Comparison of ENCODE assay signal across 34 cellular contexts in genomic region chr16:55515110-55515509, GRCh38. TPM values are rescaled to one million over a fixed set of nuclear protein-coding genes. Genes with fewer than 3 reads are reported as not detected.
DNase-seq lines count a peak whose midpoint lies in the region; ATAC-seq and TF ChIP-seq lines count a peak whose summit lies in the region.
"Had no signal": no experiment of that assay in that cellular context is flagged by ENCODE, and none has a peak within 500 bp of the region (broad histone marks: within the 10 kb centered on the region; RNA-seq: fewer than 3 reads in every experiment).

No MANE protein-coding gene starts in this region.

- peaks cover 4% of the 10 kb centered on the region for H3K9me3 ChIP-seq in mammary epithelial cell (replicated peaks; ENCODE audit: insufficient read depth, low read length)
- peaks cover 7 to 19% of the 10 kb centered on the region in 2 donors for H3K9me3 ChIP-seq in breast epithelium

- TF ChIP-seq POLR2A in breast epithelium (IDR thresholded peaks at IDR 0.05): no peak

- intact Hi-C loops in mammary epithelial cell (cut with micrococcal nuclease) (no loop called here), breast epithelium (cut with DNase I; ENCODE audit: low total_unique reads) (no loop called here)

- TF ChIP-seq CTCF in mammary epithelial cell (conservative IDR thresholded peaks at IDR 0.05 in 1 of 2, IDR thresholded peaks at IDR 0.05 in 1 of 2; ENCODE audit: extremely low read depth in 1 of 2, insufficient read depth in 1 of 2, low read depth in 1 of 2, low read length in 2 of 2): no peak
- TF ChIP-seq CTCF in breast epithelium (IDR thresholded peaks at IDR 0.05): no peak
- no peak for TF ChIP-seq CTCF in fibroblast of mammary gland (conservative IDR thresholded peaks at IDR 0.05; ENCODE audit: control insufficient read depth, insufficient read depth, low read depth, low read length)

- in situ Hi-C loops in mammary epithelial cell (cut with MboI; ENCODE audit: low sequenced_read_pairs in 2 of 2): no loop called here

- peak overlapping the region; percentile 62 for H3K4me2 ChIP-seq in mammary epithelial cell (ENCODE audit: insufficient read depth, low read depth, low read length)
- H3K4me2 ChIP-seq: hepatocyte, SK-N-SH had no signal

- no peaks in the 10 kb centered on the region for H3K27me3 ChIP-seq in mammary epithelial cell (ENCODE audit: insufficient read depth, low read length)
- H3K27me3 ChIP-seq in breast epithelium: no peaks in the 10 kb centered on the region
- H3K27me3 ChIP-seq: ascending aorta, hepatocyte, upper lobe of left lung had no signal

- H3K27ac ChIP-seq in mammary epithelial cell (ENCODE audit: insufficient read depth, low read depth, low read length): no peak overlapping the region
- no peak overlapping the region for H3K27ac ChIP-seq in breast epithelium
- H3K27ac ChIP-seq: ascending aorta, gastroesophageal sphincter, hepatocyte, HL-60, upper lobe of left lung had no signal

- dilution Hi-C loops in mammary epithelial cell (cut with HindIII; ENCODE audit: low sequenced_read_pairs): no loop called here

- peaks cover 79% of the 10 kb centered on the region for H3K79me2 ChIP-seq in mammary epithelial cell (ENCODE audit: insufficient read depth, low read length)
- H3K79me2 ChIP-seq: hepatocyte had no signal

- BruUV-seq in mammary epithelial cell (replicated peaks; lab: Mats Ljungman, UMichigan): no TSS peak

- no peak overlapping the region for H3K9ac ChIP-seq in mammary epithelial cell (ENCODE audit: insufficient read depth, low read length)
- H3K9ac ChIP-seq: SK-N-SH had no signal

- H3K4me1 ChIP-seq in mammary epithelial cell (ENCODE audit: insufficient read depth, low read length) (peaks cover 6% of the 10 kb centered on the region), breast epithelium (no peaks in the 10 kb centered on the region)
- H3K4me1 ChIP-seq: ascending aorta had no signal

- WGBS in mammary epithelial cell (ENCODE audit: low coverage, missing lambda C conversion rate): 68% methylated on average over 1 of the region's 1 CpG

- H3K4me3 ChIP-seq in mammary epithelial cell (replicated peaks in 1 of 3; ENCODE audit: insufficient read depth in 1 of 3, low read depth in 2 of 3, low read length in 3 of 3): no peak overlapping the region
- no peak overlapping the region for H3K4me3 ChIP-seq in breast epithelium
- no peak overlapping the region for H3K4me3 ChIP-seq in fibroblast of mammary gland (ENCODE audit: control insufficient read depth, low read depth, low read length)
- H3K4me3 ChIP-seq: ascending aorta, gastroesophageal sphincter, hepatocyte, lung, mucosa of descending colon, upper lobe of left lung had no signal

- peaks cover 10% of the 10 kb centered on the region for H3K36me3 ChIP-seq in mammary epithelial cell (ENCODE audit: insufficient read depth, low read length)
- no peaks in the 10 kb centered on the region for H3K36me3 ChIP-seq in breast epithelium
- H3K36me3 ChIP-seq: ascending aorta, gastroesophageal sphincter, upper lobe of left lung had no signal

- CTCF ChIA-PET in mammary epithelial cell (lab: Charles Lee; ENCODE audit: low non-redundant PET): no interaction called here

- no peaks in the 10 kb centered on the region for H4K20me1 ChIP-seq in mammary epithelial cell (ENCODE audit: insufficient read depth, low read length)

- ATAC-seq in HG03520 (IDR thresholded peaks at IDR 0.05; ENCODE audit: unreplicated experiment): no peak
- ATAC-seq: activated CD8-positive, alpha-beta memory T cell treated with anti-CD3 and anti-CD28 coated beads, Interleukin-2, amount 10 ng/mL, durations not matched to agents 7 days and 5 days; activated T-cell treated with anti-CD3 and anti-CD28 coated beads, Interleukin-2, amount 50 U/mL, for 4 hours; gastroesophageal sphincter; mucosa of descending colon; natural killer cell treated with Interleukin-12 subunit alpha and Interleukin-12 subunit beta and Interleukin-15 and Interleukin-18, amount 100 ng/mL, for 72 hours; stimulated activated naive B cell treated with anti-CD40 and anti-IgM and Interleukin-4, amounts not matched to agents 10 μg/mL and 1 μg/mL and 100 μg/mL, for 72 hours had no signal

- no peak overlapping the region for H2AFZ ChIP-seq in mammary epithelial cell (ENCODE audit: low read depth, low read length)
- H2AFZ ChIP-seq: hepatocyte had no signal

- DNase-seq in mammary epithelial cell (peak; percentile 70), breast epithelium (ENCODE audit: low spot score in 2 of 2) (no peak), RPMI7951 (ENCODE audit: low read depth) (peak; percentile 61), fibroblast of mammary gland (ENCODE audit: low read depth) (peak; percentile 52), SHP77 (lab: John Stamatoyannopoulos, UW) (no peak), putamen (ENCODE audit: low spot score) (no peak), DMS79 (lab: John Stamatoyannopoulos, UW) (no peak)
- DNase-seq: 8988T; activated CD4-positive, alpha-beta T cell treated with anti-CD3 and anti-CD28 coated beads, Interleukin-2, amount 50 U/mL, for 4 hours; activated CD8-positive, alpha-beta memory T cell treated with anti-CD3 and anti-CD28 coated beads, Interleukin-2, amount 10 ng/mL, durations not matched to agents 7 days and 5 days; activated gamma-delta T cell; activated naive CD8-positive, alpha-beta T cell treated with anti-CD3 and anti-CD28 coated beads for 36 hours; activated T-cell treated with anti-CD3 and anti-CD28 coated beads, Interleukin-2, amount 50 U/mL, for 4 hours; Calu3; dermis blood vessel endothelial cell; DND-41; Karpas-422; mucosa of descending colon; NCI-H1048; NCI-H446 treated with DMSO at 0.1 percent for 48 hours; NCI-H774; SK-N-SH; stimulated activated naive B cell treated with anti-CD40 and anti-IgM and Interleukin-4, amounts not matched to agents 10 μg/mL and 1 μg/mL and 100 μg/mL, for 72 hours; substantia nigra; upper lobe of left lung had no signal

RNA-seq across cellular contexts. Expression of gene LPCAT2, which starts 6.2 kb away (rescaled TPM):
- total RNA-seq in mammary epithelial cell (100 to 1,000 TPM in 1 of 2 donors, 10 to 100 TPM in 1; 50.5 to 173 TPM), breast epithelium (10 to 100 TPM; 12.3 to 35.9 (median 24.3) TPM)
- 32.4 TPM for polyA plus RNA-seq in mammary epithelial cell
- polyA minus RNA-seq in mammary epithelial cell: 109 TPM
- 76.9 and 80.5 TPM in 2 replicates for total RNA-seq in RPMI7951 (2014; rRNA removed; shearing (Covaris generic))
- total RNA-seq: OCI-LY7 had no signal

RNA-seq across cellular contexts. Expression of gene MMP2, which starts 36.1 kb away (rescaled TPM):
- total RNA-seq in mammary epithelial cell (10 to 100 TPM; 18.2 to 68.2 TPM), breast epithelium (1,000 to 10,000 TPM in 1 of 3 donors, 100 to 1,000 TPM in 2; 113 to 1,485 (median 459) TPM)
- polyA plus RNA-seq in mammary epithelial cell: 24.9 TPM
- 35.5 TPM for polyA minus RNA-seq in mammary epithelial cell
- 667 and 839 TPM in 2 replicates for total RNA-seq in RPMI7951 (2014; rRNA removed; shearing (Covaris generic))
- total RNA-seq: activated CD8-positive, alpha-beta memory T cell treated with anti-CD3 and anti-CD28 coated beads, Interleukin-2, amount 10 ng/mL, durations not matched to agents 7 days and 5 days; activated naive CD8-positive, alpha-beta T cell treated with anti-CD3 and anti-CD28 coated beads for 36 hours; Calu3; natural killer cell treated with Interleukin-12 subunit alpha and Interleukin-12 subunit beta and Interleukin-15 and Interleukin-18, amount 100 ng/mL, for 72 hours had no signal
- polyA plus RNA-seq: CD14-positive monocyte had no signal

RNA-seq across cellular contexts. Expression of gene CAPNS2, which starts 51.4 kb away (rescaled TPM):
- total RNA-seq in mammary epithelial cell (1 to 10 TPM; 1.8 to 3.2 TPM), breast epithelium (1 to 10 TPM in 1 of 3 donors, under 1 TPM in 2; 0.66 to 1.0 (median 0.96) TPM)
- 0.82 TPM for polyA plus RNA-seq in mammary epithelial cell
- not detected for polyA minus RNA-seq in mammary epithelial cell
- total RNA-seq in RPMI7951 (2014; rRNA removed; shearing (Covaris generic)): 0.20 and 0.60 TPM in 2 replicates
- total RNA-seq: activated CD8-positive, alpha-beta memory T cell treated with anti-CD3 and anti-CD28 coated beads, Interleukin-2, amount 10 ng/mL, durations not matched to agents 7 days and 5 days; activated naive CD8-positive, alpha-beta T cell treated with anti-CD3 and anti-CD28 coated beads for 36 hours; activated T-cell treated with anti-CD3 and anti-CD28 coated beads, Interleukin-2, amount 50 U/mL, for 4 hours; ascending aorta; Calu3; natural killer cell treated with Interleukin-12 subunit alpha and Interleukin-12 subunit beta and Interleukin-15 and Interleukin-18, amount 100 ng/mL, for 72 hours; OCI-LY7 had no signal
- polyA plus RNA-seq: hepatocyte had no signal

Comparison
In these comparisons a context has a peak if more than half of its experiments do, and no peak if none do; other contexts are left out.
1. DNase-seq: peak in mammary epithelial cell (single experiment), RPMI7951 (single experiment) and fibroblast of mammary gland (single experiment); none in breast epithelium (0 of 2), SHP77 (0 of 2), putamen (single experiment) and DMS79 (single experiment).